ENCODE assay signal across 1 cellular context in genomic region chr4:133598779-133599178, GRCh38.
TF ChIP-seq lines count a peak whose summit lies in the region.

No MANE protein-coding gene starts in this region.

TF ChIP-seq in H1, 55 proteins besides CTCF, POLR2A, EP300 and RAD21:
- TF ChIP-seq BCL11A (IDR thresholded peaks at IDR 0.05; ENCODE audit: low read depth in 2 of 2, low read length in 2 of 2) (no peak), EGR1 (IDR thresholded peaks at IDR 0.05; ENCODE audit: borderline replicate concordance, low read depth, low read length) (no peak), FOSL1 (IDR thresholded peaks at IDR 0.05; ENCODE audit: insufficient read depth, low read depth, low read length) (no peak), TCF12 (IDR thresholded peaks at IDR 0.05; ENCODE audit: low read depth, low read length) (no peak), CHD1 (IDR thresholded peaks at IDR 0.05; ENCODE audit: low read depth, low read length) (no peak), NANOG (IDR thresholded peaks at IDR 0.05; ENCODE audit: insufficient read depth, low read depth, low read length, poor library complexity, severe bottlenecking) (no peak), RFX5 (IDR thresholded peaks at IDR 0.05; ENCODE audit: borderline replicate concordance, low read depth, low read length) (no peak)
